Comparison of ENCODE assay signal across 22 cellular contexts in genomic region chr4:23584024-23584423, GRCh38.
DNase-seq lines count a peak whose midpoint lies in the region; ATAC-seq, FAIRE-seq and TF ChIP-seq lines count a peak whose summit lies in the region.
"Had no signal": no experiment of that assay in that cellular context is flagged by ENCODE, and none has a peak within 500 bp of the region (broad histone marks: within the 10 kb centered on the region; RNA-seq: fewer than 3 reads in every experiment).

No MANE protein-coding gene starts in this region.

- H3K36me3 ChIP-seq in K562 (ENCODE audit: control insufficient read depth, insufficient read depth, low read length) (no peaks in the 10 kb centered on the region), psoas muscle (ENCODE audit: insufficient read depth in 1 of 2, low read depth in 1 of 2) (no peaks in the 10 kb centered on the region)
- H3K36me3 ChIP-seq: BLaER1 had no signal

- TF ChIP-seq RAD21 in K562 (CRISPR knock-in tag; conservative IDR thresholded peaks at IDR 0.05 in 1 of 2, IDR thresholded peaks at IDR 0.05 in 1 of 2), result no peak

- POLR2A ChIA-PET in K562 (lab: Yijun Ruan, JAX), result interaction anchor here (0.8 kb wide), 1 partner anchor 30 kb away, joined by 3 read pairs; no protein-coding TSS in a partner anchor

- H3K9me3 ChIP-seq in K562 (replicated peaks; ENCODE audit: control insufficient read depth, insufficient read depth, low read depth, low read length), result no peaks in the 10 kb centered on the region; the same call in 1 of the 2 replicates
- H3K9me3 ChIP-seq in psoas muscle, result no peaks in the 10 kb centered on the region
- H3K9me3 ChIP-seq: BLaER1 had no signal

- H3K4me2 ChIP-seq in K562 (ENCODE audit: insufficient read depth, low read length), result no peak overlapping the region
- H3K4me2 ChIP-seq: BLaER1 had no signal

- TF ChIP-seq CTCF in LNCaP clone FGC (IDR thresholded peaks at IDR 0.05; ENCODE audit: control insufficient read depth, extremely low read depth, insufficient read depth) (no peak), K562 (IDR thresholded peaks at IDR 0.05 in 2 of 3, conservative IDR thresholded peaks at IDR 0.05 in 1 of 3; ENCODE audit: insufficient read depth in 2 of 3, low read depth in 1 of 3, low read length in 3 of 3) (no peak), psoas muscle (IDR thresholded peaks at IDR 0.05) (no peak)

- DNase-seq in Right ventricle myocardium superior (no peak), Right ventricle myocardium inferior (ENCODE audit: missing footprints) (no peak), LNCaP clone FGC (ENCODE audit: low read depth) (peak; percentile 14), K562 (ENCODE audit: extremely low read depth in 1 of 4, low spot score in 3 of 4) (no peak), psoas muscle (no peak), NCI-H2081 (lab: John Stamatoyannopoulos, UW) (no peak), NCI-H1694 (lab: John Stamatoyannopoulos, UW) (no peak)
- no peak for DNase-seq in stimulated activated naive B cell treated with anti-CD40 and anti-IgM and Interleukin-4, amounts not matched to agents 10 μg/mL and 1 μg/mL and 100 μg/mL, for 72 hours
- DNase-seq: CD4-positive, alpha-beta memory T cell; DMS153; DMS79; GDM1; GM23248; H7; HFFc6 had no signal

- no peak for FAIRE-seq in K562 (lab: Jason Lieb, UNC)
- FAIRE-seq: GM12892, GM18507 had no signal

- no peak overlapping the region for H3K27ac ChIP-seq in K562 (ENCODE audit: extremely low read depth, low read depth, low read length)
- H3K27ac ChIP-seq in psoas muscle, result peak overlapping the region; percentile 43
- H3K27ac ChIP-seq: 22Rv1, BLaER1, GM23248, HL-60 had no signal

- in situ Hi-C loops in K562 (cut with MboI), result no loop called here

- intact Hi-C loops in Right ventricle myocardium superior (cut with DNase I) (no loop called here), Right ventricle myocardium inferior (cut with DNase I) (no loop called here), K562 (cut with micrococcal nuclease) (no loop called here), psoas muscle (cut with DNase I) (loop anchor here in 1 of 2 donors (10.0 kb wide), 1 partner anchor 219 kb away; no protein-coding TSS in a partner anchor)

- BruUV-seq in K562 (replicated peaks; lab: Mats Ljungman, UMichigan), result no TSS peak

- ATAC-seq in Right ventricle myocardium superior (ENCODE audit: poor library complexity) (peak; percentile 36), Right ventricle myocardium inferior (no peak), K562 (no peak), psoas muscle (no peak)
- no peak for ATAC-seq in stimulated activated naive B cell treated with anti-CD40 and anti-IgM and Interleukin-4, amounts not matched to agents 10 μg/mL and 1 μg/mL and 100 μg/mL, for 72 hours (replicated peaks)
- ATAC-seq: HCT116 had no signal

- CTCF ChIA-PET in K562 (lab: Yijun Ruan, JAX; ENCODE audit: low intra/inter-chr PET ratio), result no interaction called here

- no peaks in the 10 kb centered on the region for H3K4me1 ChIP-seq in K562 (replicated peaks in 1 of 2; ENCODE audit: control insufficient read depth in 2 of 2, insufficient read depth in 2 of 2, low read length in 2 of 2)
- H3K4me1 ChIP-seq in psoas muscle, result peaks cover 27% of the 10 kb centered on the region
- H3K4me1 ChIP-seq: BLaER1 had no signal

- H3K9me1 ChIP-seq in K562 (ENCODE audit: control insufficient read depth, insufficient read depth, low read length), result no peaks in the 10 kb centered on the region

- WGBS in K562 (ENCODE audit: insufficient coverage, low coverage, missing lambda C conversion rate), result 7% methylated on average over 3 of the region's 3 CpGs
- 11 to 19% (median 14%) methylated on average over 3 of the region's 3 CpGs for WGBS in psoas muscle, 3 donors

- H3K4me3 Mint-ChIP-seq in stimulated activated naive B cell treated with anti-CD40 and anti-IgM and Interleukin-4, amounts not matched to agents 10 μg/mL and 1 μg/mL and 100 μg/mL, for 72 hours, result no peak overlapping the region
- H3K4me3 Mint-ChIP-seq: CD14-positive monocyte; CD4-positive, alpha-beta memory T cell; HFFc6 had no signal

- no peaks in the 10 kb centered on the region for H3K27me3 Mint-ChIP-seq in stimulated activated naive B cell treated with anti-CD40 and anti-IgM and Interleukin-4, amounts not matched to agents 10 μg/mL and 1 μg/mL and 100 μg/mL, for 72 hours
- H3K27me3 Mint-ChIP-seq: CD4-positive, alpha-beta memory T cell had no signal

- H3K27me3 ChIP-seq in K562 (ENCODE audit: control insufficient read depth in 2 of 2, insufficient read depth in 2 of 2, low read length in 2 of 2) (no peaks in the 10 kb centered on the region), psoas muscle (ENCODE audit: insufficient read depth in 3 of 3, low read length in 2 of 3) (no peaks in the 10 kb centered on the region)
- H3K27me3 ChIP-seq: BLaER1 had no signal

- H3K27ac Mint-ChIP-seq in stimulated activated naive B cell treated with anti-CD40 and anti-IgM and Interleukin-4, amounts not matched to agents 10 μg/mL and 1 μg/mL and 100 μg/mL, for 72 hours, result no peak overlapping the region
- H3K27ac Mint-ChIP-seq: CD14-positive monocyte, HFFc6 had no signal

- H3K36me3 Mint-ChIP-seq in stimulated activated naive B cell treated with anti-CD40 and anti-IgM and Interleukin-4, amounts not matched to agents 10 μg/mL and 1 μg/mL and 100 μg/mL, for 72 hours, result no peaks in the 10 kb centered on the region
- H3K36me3 Mint-ChIP-seq: CD14-positive monocyte; CD4-positive, alpha-beta memory T cell had no signal

- no peak overlapping the region for H2AFZ ChIP-seq in K562 (ENCODE audit: low read depth, low read length)
- H2AFZ ChIP-seq: GM23248 had no signal

- no peaks in the 10 kb centered on the region for H4K20me1 ChIP-seq in K562 (replicated peaks; ENCODE audit: control insufficient read depth, insufficient read depth, low read length)
- H4K20me1 ChIP-seq: BLaER1 had no signal

- H3K4me3 ChIP-seq in LNCaP clone FGC (ENCODE audit: low read depth, low read length), result no peak overlapping the region
- no peak overlapping the region for H3K4me3 ChIP-seq in K562
- peak overlapping the region; percentile 2 for H3K4me3 ChIP-seq in psoas muscle
- H3K4me3 ChIP-seq: BLaER1, GM23248 had no signal

- H3K4me1 Mint-ChIP-seq in stimulated activated naive B cell treated with anti-CD40 and anti-IgM and Interleukin-4, amounts not matched to agents 10 μg/mL and 1 μg/mL and 100 μg/mL, for 72 hours, result no peaks in the 10 kb centered on the region
- H3K4me1 Mint-ChIP-seq: CD14-positive monocyte; CD4-positive, alpha-beta memory T cell had no signal

- H3K79me2 ChIP-seq in K562 (ENCODE audit: control insufficient read depth, insufficient read depth, low read length), result no peaks in the 10 kb centered on the region

- no peak overlapping the region for H3K9ac ChIP-seq in K562 (ENCODE audit: insufficient read depth in 1 of 2, low read depth in 2 of 2, low read length in 2 of 2)
- H3K9ac ChIP-seq: BLaER1, GM23248 had no signal

- H3K9me3 Mint-ChIP-seq in stimulated activated naive B cell treated with anti-CD40 and anti-IgM and Interleukin-4, amounts not matched to agents 10 μg/mL and 1 μg/mL and 100 μg/mL, for 72 hours, result peaks cover 0 to 2% of the 10 kb centered on the region in 2 donors

- TF ChIP-seq POLR2A in K562 (conservative IDR thresholded peaks at IDR 0.05), result no peak

- TF ChIP-seq EP300 in K562 (IDR thresholded peaks at IDR 0.05; ENCODE audit: low read length), result no peak

TF ChIP-seq in K562, 482 proteins besides CTCF, POLR2A, EP300 and RAD21 (continues in another document):
- TF ChIP-seq MAZ (CRISPR knock-in tag; conservative IDR thresholded peaks at IDR 0.05 in 1 of 2, IDR thresholded peaks at IDR 0.05 in 1 of 2) (no peak), HDAC2 (IDR thresholded peaks at IDR 0.05) (no peak), EP400 (IDR thresholded peaks at IDR 0.05) (no peak), PTBP1 (IDR thresholded peaks at IDR 0.05; ENCODE audit: low read depth, low read length) (no peak), SREBF2 (CRISPR knock-in tag; IDR thresholded peaks at IDR 0.05) (no peak), ETS1 (conservative IDR thresholded peaks at IDR 0.05; ENCODE audit: control insufficient read depth, low read depth, low read length) (no peak), NFE2L1 (tag; IDR thresholded peaks at IDR 0.05; ENCODE audit: borderline replicate concordance, low read depth) (peak; percentile 22; the same call in 1 of the 2 replicates), NCOR1 (IDR thresholded peaks at IDR 0.05) (no peak), SNRNP70 (optimal IDR thresholded peaks at IDR 0.05; ENCODE audit: low read depth, low read length) (no peak), KLF10 (CRISPR knock-in tag; IDR thresholded peaks at IDR 0.05) (no peak), RAD51 (IDR thresholded peaks at IDR 0.05; ENCODE audit: borderline replicate concordance, low read depth) (no peak), MAFF (IDR thresholded peaks at IDR 0.05; ENCODE audit: low read length) (0 out of 2 replicates have a peak, but pooled peaks have one; percentile 6), UBTF (IDR thresholded peaks at IDR 0.05; ENCODE audit: borderline replicate concordance in 1 of 2, low read depth in 2 of 2, low read length in 2 of 2) (no peak), HCFC1 (IDR thresholded peaks at IDR 0.05; ENCODE audit: low read depth, low read length) (no peak)
